In genomic region chr18:79951545-79952456, GRCh38 we compare ENCODE assay signal across 8 cellular contexts. TPM values are rescaled to one million over a fixed set of nuclear protein-coding genes. Genes with fewer than 3 reads are reported as not detected.
A peak's percentile ranks its signal among the peaks of the same experiment; 100 is the strongest.
DNase-seq lines count a peak whose midpoint lies in the region; ATAC-seq, FAIRE-seq and TF ChIP-seq lines count a peak whose summit lies in the region.

Gene SLC66A2 (minus strand): TSS chr18:79951653. CDS start chr18:79950926, 727 bp downstream.

- H2BK5ac ChIP-seq in H1 (ENCODE audit: low read depth, low read length) (no peak within 1 kb of the TSS), mesendoderm (ENCODE audit: low read length) (no peak within 1 kb of the TSS)

- H2BK120ac ChIP-seq in H1 (replicated peaks; ENCODE audit: low read depth, low read length), result no peak within 1 kb of the TSS
- no peak within 1 kb of the TSS for H2BK120ac ChIP-seq in mesendoderm (ENCODE audit: low read depth, low read length)

- no peak within 1 kb of the TSS for H2AFZ ChIP-seq in H1 (ENCODE audit: low read length)

- POLR2A ChIA-PET in activated CD8-positive, alpha-beta memory T cell treated with anti-CD3 and anti-CD28 coated beads for 36 hours (lab: Charles Lee), result interaction anchor here (0.6 to 1.2 kb wide), 4 partner anchors 11 to 82 kb away, joined by 3 to 6 read pairs (median 4); partner anchors contain the start of gene RBFA
- POLR2A ChIA-PET in H1 (lab: Charles Lee; ENCODE audit: partially characterized antibody), result interaction anchor here (1.2 to 2.0 kb wide), 5 partner anchors 8 to 40 kb away, joined by 3 to 8 read pairs (median 5); partner anchors contain the start of gene HSBP1L1

- no peaks in the 10 kb centered on the region for H3K36me3 ChIP-seq in H1 (ENCODE audit: control insufficient read depth in 2 of 4, insufficient read depth in 4 of 4, low read length in 3 of 4)
- H3K36me3 ChIP-seq in mesendoderm (ENCODE audit: control insufficient read depth, insufficient read depth, low read length), result no peaks in the 10 kb centered on the region

- TF ChIP-seq CTCF in H1 (IDR thresholded peaks at IDR 0.05; ENCODE audit: control extremely low read depth in 1 of 3, insufficient read depth in 1 of 3, low read depth in 1 of 3, low read length in 3 of 3), result 0 out of 4 replicates have a peak, but pooled peaks of 1 of the 3 experiments have one; percentile 4

- no peaks in the 10 kb centered on the region for H3K9me3 ChIP-seq in H1 (ENCODE audit: insufficient read depth in 2 of 2, low read depth in 1 of 2, low read length in 1 of 2)

- WGBS in H1 (ENCODE audit: extremely low coverage in 1 of 2, insufficient coverage in 1 of 2, insufficient read length in 1 of 2, insufficient replicate concordance in 2 of 2, low coverage in 1 of 2, low lambda C conversion rate in 2 of 2, missing lambda C conversion rate in 1 of 2), 2 experiments, result 3% methylated on average over 47 of the region's 127 CpGs; no CpG with 5 or more reads in 1 of the 2 experiments
- WGBS in mesendoderm (ENCODE audit: extremely low coverage, insufficient coverage, low lambda C conversion rate), result no CpG with 5 or more reads among the region's 127 CpGs

- H3K23ac ChIP-seq in H1 (ENCODE audit: insufficient read length), result no peak within 1 kb of the TSS
- peak within 1 kb of the TSS; percentile 66 for H3K23ac ChIP-seq in mesendoderm (ENCODE audit: low read length)

- H3K27ac ChIP-seq in H1 (ENCODE audit: low read depth, low read length) (no peak within 1 kb of the TSS), mesendoderm (ENCODE audit: low read depth, low read length) (no peak within 1 kb of the TSS)

- H3K56ac ChIP-seq in H1 (replicated peaks; ENCODE audit: insufficient read length, low read depth, low read length) (no peak within 1 kb of the TSS), mesendoderm (ENCODE audit: low read length) (peak within 1 kb of the TSS; percentile 74)

- H3K18ac ChIP-seq in H1 (ENCODE audit: extremely low read depth, low read length) (no peak within 1 kb of the TSS; the same call in 1 of the 2 replicates), mesendoderm (ENCODE audit: low read length) (peak within 1 kb of the TSS; percentile 72)

- H3K4me1 ChIP-seq in H1 (replicated peaks in 1 of 4; ENCODE audit: control insufficient read depth in 3 of 4, insufficient read depth in 4 of 4, low read length in 3 of 4), result peaks cover 2 to 9% (median 5%) of the 10 kb centered on the region in 4 experiments
- H3K4me1 ChIP-seq in mesendoderm (ENCODE audit: control insufficient read depth, low read depth, low read length), result no peaks in the 10 kb centered on the region

- H3K4me3 ChIP-seq in H1 (ENCODE audit: extremely low read depth in 1 of 4, insufficient read depth in 2 of 4, low read depth in 3 of 4, low read length in 4 of 4) (peak within 1 kb of the TSS; percentile 57 to 84 (median 66)), mesendoderm (ENCODE audit: low read length) (peak within 1 kb of the TSS; percentile 32)

- H4K5ac ChIP-seq in H1 (ENCODE audit: insufficient read length, low read depth, low read length), result no peak within 1 kb of the TSS
- no peak within 1 kb of the TSS for H4K5ac ChIP-seq in mesendoderm (ENCODE audit: low read length)

- TF ChIP-seq EP300 in H1 (IDR thresholded peaks at IDR 0.05; ENCODE audit: borderline replicate concordance in 1 of 2, low read depth in 2 of 2, low read length in 2 of 2), result no peak

- peak within 1 kb of the TSS in 1 of 4 experiments; percentile 36; a peak in 1 of 7 replicates for H3K9ac ChIP-seq in H1 (replicated peaks in 1 of 4; ENCODE audit: extremely low read depth in 1 of 4, low read depth in 3 of 4, low read length in 3 of 4)
- peak within 1 kb of the TSS; percentile 67 for H3K9ac ChIP-seq in mesendoderm (ENCODE audit: low read length)

- H2BK12ac ChIP-seq in H1 (ENCODE audit: low read depth, low read length), result no peak within 1 kb of the TSS

- H4K20me1 ChIP-seq in H1 (replicated peaks in 1 of 2; ENCODE audit: control insufficient read depth in 1 of 2, insufficient read depth in 2 of 2, low read length in 2 of 2), result peaks cover 0 to 8% of the 10 kb centered on the region in 2 experiments

- H3K4ac ChIP-seq in H1 (replicated peaks; ENCODE audit: insufficient read length, low read depth, low read length), result no peak within 1 kb of the TSS
- peak within 1 kb of the TSS; percentile 88 for H3K4ac ChIP-seq in mesendoderm (ENCODE audit: low read depth, low read length)

- DNase-seq in AG20443 (ENCODE audit: low spot score) (peak; percentile 98), NK-92 (lab: John Stamatoyannopoulos, UW; ENCODE audit: unreplicated experiment) (peak; percentile 27), H1 (ENCODE audit: low read depth in 1 of 2, low spot score in 2 of 2) (peak in 1 of 2 experiments; percentile 99), mesendoderm (peak; percentile 80)
- DNase-seq in stimulated activated CD8-positive, alpha-beta memory T cell treated with anti-CD3 and anti-CD28 coated beads, Interleukin-15, amount 100 ng/mL, for 1 hour (ENCODE audit: low read depth), result peak; percentile 94

- no peak within 1 kb of the TSS for H3K14ac ChIP-seq in H1 (ENCODE audit: insufficient read length)

- H4K91ac ChIP-seq in H1 (replicated peaks; ENCODE audit: insufficient read length, low read length), result no peak within 1 kb of the TSS

- FAIRE-seq in H1 (lab: Jason Lieb, UNC), result no peak

- TF ChIP-seq POLR2A in H1 (IDR thresholded peaks at IDR 0.05; ENCODE audit: control extremely low read depth in 1 of 2, low read depth in 2 of 2, low read length in 2 of 2), result no peak

- no peak within 1 kb of the TSS for H2BK15ac ChIP-seq in H1 (ENCODE audit: low read length)
- H2BK15ac ChIP-seq in mesendoderm (replicated peaks; ENCODE audit: low read depth), result no peak within 1 kb of the TSS

- TF ChIP-seq RAD21 in H1 (IDR thresholded peaks at IDR 0.05 in 1 of 2, conservative IDR thresholded peaks at IDR 0.05 in 1 of 2; ENCODE audit: low read depth in 2 of 2, low read length in 2 of 2), result no peak

- H3K79me2 ChIP-seq in H1 (ENCODE audit: control insufficient read depth in 1 of 2, insufficient read depth in 2 of 2, low read length in 2 of 2) (peaks cover 0 to 3% of the 10 kb centered on the region in 2 experiments; a peak in 1 of 4 replicates), mesendoderm (ENCODE audit: control insufficient read depth, insufficient read depth, low read length) (no peaks in the 10 kb centered on the region)

- peaks cover 14% of the 10 kb centered on the region; the same call in 1 of the 2 replicates for H3K23me2 ChIP-seq in H1 (ENCODE audit: low read depth, low read length)

- H3K79me1 ChIP-seq in H1 (ENCODE audit: low read depth, low read length), result no peaks in the 10 kb centered on the region; the same call in 1 of the 2 replicates
- no peaks in the 10 kb centered on the region for H3K79me1 ChIP-seq in mesendoderm (ENCODE audit: low read length)

- H2AK5ac ChIP-seq in H1 (ENCODE audit: low read depth, low read length) (no peak within 1 kb of the TSS), mesendoderm (ENCODE audit: low read length) (no peak within 1 kb of the TSS)

- H4K8ac ChIP-seq in H1 (ENCODE audit: extremely low read depth, insufficient read depth, low read length) (no peak within 1 kb of the TSS; the same call in 1 of the 2 replicates), mesendoderm (ENCODE audit: low read depth, low read length) (no peak within 1 kb of the TSS)

- ATAC-seq in GM19035 (IDR thresholded peaks at IDR 0.05; ENCODE audit: unreplicated experiment) (peak; percentile 82), HG03354 (IDR thresholded peaks at IDR 0.05; ENCODE audit: poor library complexity, severe bottlenecking, unreplicated experiment) (peak; percentile 81)

- H3K27me3 ChIP-seq in H1 (replicated peaks in 1 of 4; ENCODE audit: control insufficient read depth in 3 of 4, extremely low read depth in 1 of 4, insufficient read depth in 3 of 4, low read length in 3 of 4), result peaks cover 10 to 44% (median 39%) of the 10 kb centered on the region in 4 experiments
- peaks cover 11% of the 10 kb centered on the region for H3K27me3 ChIP-seq in mesendoderm (ENCODE audit: insufficient read depth, low read length, poor library complexity)

- H3K4me2 ChIP-seq in H1 (ENCODE audit: insufficient read depth in 1 of 2, low read depth in 2 of 2, low read length in 2 of 2) (peak within 1 kb of the TSS; percentile 58 to 77), mesendoderm (ENCODE audit: low read length) (peak within 1 kb of the TSS; percentile 66)

- H2BK20ac ChIP-seq in H1 (ENCODE audit: low read length), result no peak within 1 kb of the TSS

- CTCF ChIA-PET in activated CD8-positive, alpha-beta memory T cell treated with anti-CD3 and anti-CD28 coated beads for 36 hours (lab: Charles Lee), result interaction anchor here (0.9 to 2.2 kb wide), 2 partner anchors 10 kb away, joined by 3 to 5 read pairs; no protein-coding TSS in a partner anchor
- CTCF ChIA-PET in H1 (lab: Charles Lee; ENCODE audit: partially characterized antibody), result interaction anchor here (0.9 to 3.4 kb wide), 3 partner anchors 9 to 20 kb away, joined by 4 to 17 read pairs (median 4); no protein-coding TSS in a partner anchor

TF ChIP-seq in H1, 55 proteins besides CTCF, POLR2A, EP300 and RAD21 (continues in another document):
- no peak for TF ChIP-seq KDM1A (IDR thresholded peaks at IDR 0.05; ENCODE audit: borderline replicate concordance, low read length)
- TF ChIP-seq BACH1 (IDR thresholded peaks at IDR 0.05; ENCODE audit: low read length), result peak; percentile 36; the same call in 1 of the 2 replicates
- TF ChIP-seq EZH2 (IDR thresholded peaks at IDR 0.05; ENCODE audit: low read depth, low read length, severe bottlenecking), result peak; percentile 68
- peak; percentile 68 for TF ChIP-seq RNF2 (IDR thresholded peaks at IDR 0.05; ENCODE audit: borderline replicate concordance, low read depth, low read length, missing control alignments, poor library complexity, severe bottlenecking)
- peak; percentile 78 for TF ChIP-seq EGR1 (IDR thresholded peaks at IDR 0.05; ENCODE audit: borderline replicate concordance, low read depth, low read length)
- no peak for TF ChIP-seq SRF (IDR thresholded peaks at IDR 0.05; ENCODE audit: low read depth, low read length)
- TF ChIP-seq FOSL1 (IDR thresholded peaks at IDR 0.05; ENCODE audit: insufficient read depth, low read depth, low read length), result peak; percentile 91
- TF ChIP-seq KDM4A (IDR thresholded peaks at IDR 0.05; ENCODE audit: low read depth, low read length, severe bottlenecking), result peak; percentile 80

RNA-seq across cellular contexts. Expression of gene SLC66A2, which starts in this region (rescaled TPM):
- total RNA-seq in activated CD8-positive, alpha-beta memory T cell treated with anti-CD3 and anti-CD28 coated beads for 36 hours, result 10 to 100 TPM; 29.2 to 30.7 TPM
- 11.6 and 15.0 TPM in 2 replicates for total RNA-seq in H1 (2021; fragmentation: NEBNext Ultra II Directional; extraction: Animal tissue kit (Norgen Biotek cat#: 25700))
- polyA plus RNA-seq in H1 (2011; rRNA removed), result 18.9 and 27.7 TPM in 2 replicates
- 19.7 TPM for polyA plus RNA-seq in H1 (2011; cell fraction: cytosol; rRNA removed)
- 43.4 TPM for polyA plus RNA-seq in H1 (2011; cell fraction: nucleus; rRNA removed)
- 12.3 to 18.5 TPM (median 17.5 TPM) in 4 replicates for polyA plus RNA-seq in H1 (2012, experiment 1 of 2)
- 14.0 TPM for polyA plus RNA-seq in H1 (2012, experiment 2 of 2)
- 8.8 TPM for polyA plus RNA-seq in H1 (2013, experiment 1 of 2)
- polyA plus RNA-seq in H1 (2013, experiment 2 of 2), result 9.4 TPM
- polyA minus RNA-seq in H1 (2011; rRNA and poly(A)+ RNA removed), result 6.2 and 9.1 TPM in 2 replicates
- 9.5 TPM for polyA minus RNA-seq in H1 (2011; cell fraction: cytosol; rRNA and poly(A)+ RNA removed)
- polyA minus RNA-seq in H1 (2011; cell fraction: nucleus; rRNA and poly(A)+ RNA removed), result 12.7 TPM
- polyA plus RNA-seq in mesendoderm (2013, experiment 1 of 2), result 5.5 TPM
- 5.6 TPM for polyA plus RNA-seq in mesendoderm (2013, experiment 2 of 2)
